ENCODE assay signal across 13 cellular contexts in the genomic region with DNA sequence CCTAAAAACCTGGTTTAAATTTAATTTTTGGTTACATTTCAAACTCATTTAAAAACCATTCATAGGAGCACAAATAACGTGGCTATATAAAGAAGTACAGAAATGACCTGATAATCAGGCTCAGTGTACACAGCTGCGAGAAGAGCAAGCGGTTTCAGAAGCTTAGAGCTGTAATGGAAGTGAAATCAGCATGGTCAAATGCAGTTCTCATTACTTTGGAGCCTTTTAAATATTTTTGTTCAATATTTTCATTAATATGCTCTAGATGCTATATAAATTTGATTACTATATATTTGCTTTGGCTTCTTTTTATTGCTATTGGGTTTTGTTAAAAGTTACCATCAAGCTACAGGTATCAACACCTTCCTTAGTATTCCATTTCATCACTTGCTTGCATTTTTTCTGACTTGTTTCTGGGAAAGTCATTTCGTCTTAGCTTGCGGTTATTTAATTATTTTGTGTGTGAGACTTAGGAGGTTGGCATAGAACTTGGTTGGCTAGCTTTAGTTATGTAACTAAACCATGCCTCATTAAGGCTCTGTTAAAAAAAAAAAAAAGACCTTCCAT. TPM values are rescaled to one million over a fixed set of nuclear protein-coding genes. Genes with fewer than 3 reads are reported as not detected.
DNase-seq lines count a peak whose midpoint lies in the region; ATAC-seq, FAIRE-seq and TF ChIP-seq lines count a peak whose summit lies in the region.
"Had no signal": no experiment of that assay in that cellular context is flagged by ENCODE, and none has a peak within 500 bp of the region (broad histone marks: within the 10 kb centered on the region; RNA-seq: fewer than 3 reads in every experiment).

No MANE protein-coding gene starts in this region.

- H3K27me3 ChIP-seq in HepG2 (ENCODE audit: control insufficient read depth in 1 of 2, insufficient read depth in 2 of 2, low read length in 2 of 2) = no peaks in the 10 kb centered on the region
- H3K27me3 ChIP-seq: tibial nerve had no signal

- POLR2A ChIA-PET in HepG2 (lab: Yijun Ruan, JAX) = no interaction called here

- H3K9me3 ChIP-seq in HepG2 (ENCODE audit: low read length) = no peaks in the 10 kb centered on the region
- H3K9me3 ChIP-seq: tibial nerve had no signal

- ATAC-seq in GM21360 (IDR thresholded peaks at IDR 0.05; ENCODE audit: unreplicated experiment) (peak; percentile 87), HG02981 (IDR thresholded peaks at IDR 0.05; ENCODE audit: unreplicated experiment) (peak; percentile 82), HepG2 (no peak)

- no peak overlapping the region for H2AFZ ChIP-seq in HepG2 (ENCODE audit: low read length)

- no peak overlapping the region for H3K9ac ChIP-seq in HepG2 (ENCODE audit: insufficient read depth, low read depth, low read length)

- no peak for TF ChIP-seq CTCF in HepG2 (CRISPR knock-in tag; IDR thresholded peaks at IDR 0.05)

- FAIRE-seq in GM18507 (lab: Jason Lieb, UNC) (peak; percentile 93), HepG2 (lab: Jason Lieb, UNC) (no peak)

- no peak overlapping the region for H3K4me3 ChIP-seq in HepG2 (replicated peaks in 1 of 3; ENCODE audit: insufficient read depth in 1 of 3, low read depth in 2 of 3, low read length in 3 of 3)
- H3K4me3 ChIP-seq: tibial nerve had no signal

- no peak overlapping the region for H3K4me2 ChIP-seq in HepG2 (ENCODE audit: low read depth, low read length)

- TF ChIP-seq POLR2A in HepG2 (IDR thresholded peaks at IDR 0.05; ENCODE audit: insufficient read depth in 1 of 2, low read depth in 2 of 2, low read length in 2 of 2) = no peak

- CTCF ChIA-PET in HepG2 (lab: Yijun Ruan, JAX; ENCODE audit: low intra/inter-chr PET ratio, low total read pairs) = no interaction called here

- no TSS peak for BruUV-seq in HepG2 (replicated peaks; lab: Mats Ljungman, UMichigan)

- H3K36me3 ChIP-seq in HepG2 (replicated peaks in 1 of 2; ENCODE audit: control insufficient read depth in 1 of 2, insufficient read depth in 2 of 2, low read length in 2 of 2) = peaks cover 16 to 25% of the 10 kb centered on the region in 2 experiments

- no peaks in the 10 kb centered on the region for H3K4me1 ChIP-seq in HepG2 (ENCODE audit: insufficient read depth, low read length)

- no peaks in the 10 kb centered on the region for H3K79me2 ChIP-seq in HepG2 (ENCODE audit: insufficient read depth, low read length)

- no peak for TF ChIP-seq RAD21 in HepG2 (CRISPR knock-in tag; IDR thresholded peaks at IDR 0.05)

- no peaks in the 10 kb centered on the region for H4K20me1 ChIP-seq in HepG2 (ENCODE audit: insufficient read depth, low read length)

- WGBS in HepG2 (ENCODE audit: low lambda C conversion rate) = 97% methylated on average over 5 of the region's 5 CpGs

- H3K27ac ChIP-seq in HepG2 (ENCODE audit: extremely low read length, insufficient read depth, low read length) = no peak overlapping the region
- H3K27ac ChIP-seq: tibial nerve had no signal

- TF ChIP-seq EP300 in HepG2 (IDR thresholded peaks at IDR 0.05; ENCODE audit: low read depth in 2 of 2, low read length in 2 of 2) (no peak), HepG2 (CRISPR knock-in tag; IDR thresholded peaks at IDR 0.05; ENCODE audit: borderline replicate concordance) (no peak)

- DNase-seq in GM18507 (ENCODE audit: extremely low spot score, insufficient read length, low read depth) (no peak), NCI-H1930 (lab: John Stamatoyannopoulos, UW) (peak; percentile 49 to 67), SKM-1 (lab: John Stamatoyannopoulos, UW; ENCODE audit: unreplicated experiment) (no peak), DMS53 treated with DMSO at 0.1 percent for 48 hours (lab: John Stamatoyannopoulos, UW; ENCODE audit: unreplicated experiment) (no peak), HepG2 (ENCODE audit: low spot score) (no peak), T-helper 1 cell (no peak)
- DNase-seq: CD4-positive, alpha-beta T cell; KBM-7; stimulated activated CD4-positive, alpha-beta T cell treated with anti-CD3 and anti-CD28 coated beads, Interleukin-4, amount 100 ng/mL, for 24 hours; T-helper 2 cell had no signal

- in situ Hi-C loops in HepG2 (cut with HindIII; ENCODE audit: extremely low pct_ligation_motif_present, low pct_unique_long_range_greater_than_20kb) = no loop called here

- intact Hi-C loops in HepG2 (cut with micrococcal nuclease; ENCODE audit: unreplicated experiment) = no loop called here

TF ChIP-seq in HepG2, 621 proteins besides CTCF, POLR2A, EP300 and RAD21:
- TF ChIP-seq MAFK (conservative IDR thresholded peaks at IDR 0.05 in 1 of 2, IDR thresholded peaks at IDR 0.05 in 1 of 2; ENCODE audit: low read length in 2 of 2) (peak in 1 of 2 experiments; percentile 34; a peak in 1 of 4 replicates), NFATC3 (CRISPR knock-in tag; IDR thresholded peaks at IDR 0.05) (no peak), ZNF260 (CRISPR knock-in tag; IDR thresholded peaks at IDR 0.05; ENCODE audit: borderline replicate concordance, low read depth) (no peak)
- TF ChIP-seq, protein P1, sequence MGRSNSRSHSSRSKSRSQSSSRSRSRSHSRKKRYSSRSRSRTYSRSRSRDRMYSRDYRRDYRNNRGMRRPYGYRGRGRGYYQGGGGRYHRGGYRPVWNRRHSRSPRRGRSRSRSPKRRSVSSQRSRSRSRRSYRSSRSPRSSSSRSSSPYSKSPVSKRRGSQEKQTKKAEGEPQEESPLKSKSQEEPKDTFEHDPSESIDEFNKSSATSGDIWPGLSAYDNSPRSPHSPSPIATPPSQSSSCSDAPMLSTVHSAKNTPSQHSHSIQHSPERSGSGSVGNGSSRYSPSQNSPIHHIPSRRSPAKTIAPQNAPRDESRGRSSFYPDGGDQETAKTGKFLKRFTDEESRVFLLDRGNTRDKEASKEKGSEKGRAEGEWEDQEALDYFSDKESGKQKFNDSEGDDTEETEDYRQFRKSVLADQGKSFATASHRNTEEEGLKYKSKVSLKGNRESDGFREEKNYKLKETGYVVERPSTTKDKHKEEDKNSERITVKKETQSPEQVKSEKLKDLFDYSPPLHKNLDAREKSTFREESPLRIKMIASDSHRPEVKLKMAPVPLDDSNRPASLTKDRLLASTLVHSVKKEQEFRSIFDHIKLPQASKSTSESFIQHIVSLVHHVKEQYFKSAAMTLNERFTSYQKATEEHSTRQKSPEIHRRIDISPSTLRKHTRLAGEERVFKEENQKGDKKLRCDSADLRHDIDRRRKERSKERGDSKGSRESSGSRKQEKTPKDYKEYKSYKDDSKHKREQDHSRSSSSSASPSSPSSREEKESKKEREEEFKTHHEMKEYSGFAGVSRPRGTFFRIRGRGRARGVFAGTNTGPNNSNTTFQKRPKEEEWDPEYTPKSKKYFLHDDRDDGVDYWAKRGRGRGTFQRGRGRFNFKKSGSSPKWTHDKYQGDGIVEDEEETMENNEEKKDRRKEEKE (IDR thresholded peaks at IDR 0.05) = no peak

RNA-seq across cellular contexts. Expression of gene AFTPH, which starts 58.7 kb away (rescaled TPM):
- 36.8 and 45.9 TPM in 2 replicates for total RNA-seq in HepG2 (2016; rRNA removed; fragmentation: Illumina TruSeq; extraction: Trizol)
- total RNA-seq in HepG2 (2016; cell fraction: cytosol; rRNA removed; fragmentation: Illumina TruSeq; extraction: Trizol; ENCODE audit: low read depth) = 17.9 and 21.2 TPM in 2 replicates
- 36.6 and 50.6 TPM in 2 replicates for total RNA-seq in HepG2 (2016; cell fraction: insoluble cytoplasmic fraction; rRNA removed; fragmentation: Illumina TruSeq; extraction: Trizol)
- total RNA-seq in HepG2 (2016; cell fraction: membrane; rRNA removed; fragmentation: Illumina TruSeq; extraction: Trizol) = 30.5 and 36.5 TPM in 2 replicates
- 27.4 and 31.1 TPM in 2 replicates for total RNA-seq in HepG2 (2016; cell fraction: nucleus; rRNA removed; fragmentation: Illumina TruSeq; extraction: Trizol)
- 22.6 and 27.5 TPM in 2 replicates for polyA plus RNA-seq in HepG2 (2011; rRNA removed)
- 12.5 and 16.4 TPM in 2 replicates for polyA plus RNA-seq in HepG2 (2011; cell fraction: cytosol; rRNA removed)
- 8.6 and 11.4 TPM in 2 replicates for polyA plus RNA-seq in HepG2 (2011; cell fraction: nucleus; rRNA removed)
- 19.6 and 29.6 TPM in 2 replicates for polyA plus RNA-seq in HepG2 (2012)
- polyA plus RNA-seq in HepG2 (2016; cell fraction: cytosol; fragmentation: Illumina TruSeq; extraction: Trizol; ENCODE audit: low read depth) = 3.8 and 5.1 TPM in 2 replicates
- 41.1 and 41.2 TPM in 2 replicates for polyA plus RNA-seq in HepG2 (2016; cell fraction: insoluble cytoplasmic fraction; fragmentation: Illumina TruSeq; extraction: Trizol; ENCODE audit: low read depth)
- polyA plus RNA-seq in HepG2 (2016; cell fraction: membrane; fragmentation: Illumina TruSeq; extraction: Trizol; ENCODE audit: low read depth) = 11.6 and 13.1 TPM in 2 replicates
- polyA plus RNA-seq in HepG2 (2016; cell fraction: nucleus; fragmentation: Illumina TruSeq; extraction: Trizol; ENCODE audit: insufficient read depth, low read depth) = 35.6 and 37.0 TPM in 2 replicates
- polyA minus RNA-seq in HepG2 (2011; rRNA and poly(A)+ RNA removed; ENCODE audit: low replicate concordance) = 9.2 and 13.7 TPM in 2 replicates
- polyA minus RNA-seq in HepG2 (2011; cell fraction: cytosol; rRNA and poly(A)+ RNA removed) = 16.5 and 19.2 TPM in 2 replicates
- 36.2 and 39.9 TPM in 2 replicates for polyA minus RNA-seq in HepG2 (2011; cell fraction: nucleus; rRNA and poly(A)+ RNA removed)

Comparison
In these comparisons a context has a peak if more than half of its experiments do, and no peak if none do; other contexts are left out.
1. DNase-seq: peak in NCI-H1930 (2 of 2); none in GM18507 (single experiment), SKM-1 (single experiment), DMS53 treated with DMSO at 0.1 percent for 48 hours (single experiment), HepG2 (single experiment) and T-helper 1 cell (0 of 5).